Comparison of ENCODE assay signal across 1 cellular context in genomic region chr10:6164271-6165095, GRCh38.
A peak's percentile ranks its signal among the peaks of the same experiment; 100 is the strongest.
TF ChIP-seq lines count a peak whose summit lies in the region.

No MANE protein-coding gene starts in this region.

TF ChIP-seq in K562, 482 proteins besides CTCF, POLR2A, EP300 and RAD21 (continued from another document and continues in another):
- TF ChIP-seq, protein P1, sequence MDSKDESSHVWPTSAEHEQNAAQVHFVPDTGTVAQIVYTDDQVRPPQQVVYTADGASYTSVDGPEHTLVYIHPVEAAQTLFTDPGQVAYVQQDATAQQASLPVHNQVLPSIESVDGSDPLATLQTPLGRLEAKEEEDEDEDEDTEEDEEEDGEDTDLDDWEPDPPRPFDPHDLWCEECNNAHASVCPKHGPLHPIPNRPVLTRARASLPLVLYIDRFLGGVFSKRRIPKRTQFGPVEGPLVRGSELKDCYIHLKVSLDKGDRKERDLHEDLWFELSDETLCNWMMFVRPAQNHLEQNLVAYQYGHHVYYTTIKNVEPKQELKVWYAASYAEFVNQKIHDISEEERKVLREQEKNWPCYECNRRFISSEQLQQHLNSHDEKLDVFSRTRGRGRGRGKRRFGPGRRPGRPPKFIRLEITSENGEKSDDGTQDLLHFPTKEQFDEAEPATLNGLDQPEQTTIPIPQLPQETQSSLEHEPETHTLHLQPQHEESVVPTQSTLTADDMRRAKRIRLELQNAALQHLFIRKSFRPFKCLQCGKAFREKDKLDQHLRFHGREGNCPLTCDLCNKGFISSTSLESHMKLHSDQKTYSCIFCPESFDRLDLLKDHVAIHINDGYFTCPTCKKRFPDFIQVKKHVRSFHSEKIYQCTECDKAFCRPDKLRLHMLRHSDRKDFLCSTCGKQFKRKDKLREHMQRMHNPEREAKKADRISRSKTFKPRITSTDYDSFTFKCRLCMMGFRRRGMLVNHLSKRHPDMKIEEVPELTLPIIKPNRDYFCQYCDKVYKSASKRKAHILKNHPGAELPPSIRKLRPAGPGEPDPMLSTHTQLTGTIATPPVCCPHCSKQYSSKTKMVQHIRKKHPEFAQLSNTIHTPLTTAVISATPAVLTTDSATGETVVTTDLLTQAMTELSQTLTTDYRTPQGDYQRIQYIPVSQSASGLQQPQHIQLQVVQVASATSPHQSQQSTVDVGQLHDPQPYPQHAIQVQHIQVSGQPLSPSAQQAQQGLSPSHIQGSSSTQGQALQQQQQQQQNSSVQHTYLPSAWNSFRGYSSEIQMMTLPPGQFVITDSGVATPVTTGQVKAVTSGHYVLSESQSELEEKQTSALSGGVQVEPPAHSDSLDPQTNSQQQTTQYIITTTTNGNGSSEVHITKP (IDR thresholded peaks at IDR 0.05; ENCODE audit: partially characterized antibody), result peak; percentile 86
- no peak for TF ChIP-seq NR2F6 (CRISPR knock-in tag; IDR thresholded peaks at IDR 0.05)
- TF ChIP-seq DPF2 (IDR thresholded peaks at IDR 0.05), result peak; percentile 33; the same call in 1 of the 2 replicates
- TF ChIP-seq STAT5A (IDR thresholded peaks at IDR 0.05; ENCODE audit: borderline replicate concordance, low read length), result no peak
- no peak for TF ChIP-seq SNIP1 (IDR thresholded peaks at IDR 0.05; ENCODE audit: low read depth)
- TF ChIP-seq NR2C1 (IDR thresholded peaks at IDR 0.05), result no peak
- 0 out of 2 replicates have a peak, but pooled peaks have one; percentile 6 for TF ChIP-seq NR2C1 (tag; IDR thresholded peaks at IDR 0.05)
- no peak for TF ChIP-seq RHOXF2B (CRISPR knock-in tag; conservative IDR thresholded peaks at IDR 0.05)
- TF ChIP-seq BRD9 (IDR thresholded peaks at IDR 0.05; ENCODE audit: low read depth, partially characterized antibody), result no peak
- no peak for TF ChIP-seq BHLHE40 (IDR thresholded peaks at IDR 0.05; ENCODE audit: low read length)
- no peak for TF ChIP-seq FOXM1 (IDR thresholded peaks at IDR 0.05; ENCODE audit: low read depth)
- no peak for TF ChIP-seq FOXM1 (CRISPR knock-in tag; IDR thresholded peaks at IDR 0.05; ENCODE audit: low read depth)
- no peak for TF ChIP-seq ZNF133 (CRISPR knock-in tag; IDR thresholded peaks at IDR 0.05)
- no peak for TF ChIP-seq RBM14 (IDR thresholded peaks at IDR 0.05; ENCODE audit: borderline replicate concordance, insufficient read depth, low read depth, low read length)
- no peak for TF ChIP-seq HBP1 (CRISPR knock-in tag; IDR thresholded peaks at IDR 0.05)
- TF ChIP-seq ZNF311 (CRISPR knock-in tag; IDR thresholded peaks at IDR 0.05), result no peak
- TF ChIP-seq ZNF551 (CRISPR knock-in tag; IDR thresholded peaks at IDR 0.05), result no peak
- no peak for TF ChIP-seq ATF3 (IDR thresholded peaks at IDR 0.05)
- no peak for TF ChIP-seq ATF3 (CRISPR knock-in tag; conservative IDR thresholded peaks at IDR 0.05)
- no peak for TF ChIP-seq EZH2 (IDR thresholded peaks at IDR 0.05; ENCODE audit: borderline replicate concordance, low read depth, low read length)
- TF ChIP-seq PTTG1 (tag; IDR thresholded peaks at IDR 0.05; ENCODE audit: low read depth), result no peak
- TF ChIP-seq PCBP2 (IDR thresholded peaks at IDR 0.05; ENCODE audit: low read depth, low read length, poor library complexity, severe bottlenecking), result no peak
- no peak for TF ChIP-seq SMAD2 (IDR thresholded peaks at IDR 0.05; ENCODE audit: low read depth, low read length)
- 0 out of 2 replicates have a peak, but pooled peaks have one; percentile 35 for TF ChIP-seq SMAD4 (CRISPR knock-in tag; conservative IDR thresholded peaks at IDR 0.05)
- no peak for TF ChIP-seq NKRF (IDR thresholded peaks at IDR 0.05; ENCODE audit: borderline replicate concordance)
- TF ChIP-seq KLF16 (IDR thresholded peaks at IDR 0.05), result no peak
- TF ChIP-seq HDAC2 (IDR thresholded peaks at IDR 0.05), result 0 out of 2 replicates have a peak, but pooled peaks have one; percentile 22
- no peak for TF ChIP-seq ZNF655 (CRISPR knock-in tag; IDR thresholded peaks at IDR 0.05)
- no peak for TF ChIP-seq NFIX (CRISPR knock-in tag; IDR thresholded peaks at IDR 0.05; ENCODE audit: low read depth)
- no peak for TF ChIP-seq ZNF143 (CRISPR knock-in tag; IDR thresholded peaks at IDR 0.05)
- TF ChIP-seq ZFP1 (CRISPR knock-in tag; IDR thresholded peaks at IDR 0.05), result no peak
- TF ChIP-seq WHSC1 (IDR thresholded peaks at IDR 0.05; ENCODE audit: low read length), result no peak
- no peak for TF ChIP-seq ZNF512 (tag; IDR thresholded peaks at IDR 0.05)
- peak; percentile 52; the same call in 1 of the 2 replicates for TF ChIP-seq CBFA2T3 (IDR thresholded peaks at IDR 0.05)
- TF ChIP-seq POLR3A (IDR thresholded peaks at IDR 0.05; ENCODE audit: borderline replicate concordance, extremely low read depth, insufficient read depth, insufficient read length), result no peak
- no peak for TF ChIP-seq PHF20 (IDR thresholded peaks at IDR 0.05; ENCODE audit: partially characterized antibody)
- TF ChIP-seq CBFA2T2 (conservative IDR thresholded peaks at IDR 0.05), result no peak
- TF ChIP-seq, protein P2, sequence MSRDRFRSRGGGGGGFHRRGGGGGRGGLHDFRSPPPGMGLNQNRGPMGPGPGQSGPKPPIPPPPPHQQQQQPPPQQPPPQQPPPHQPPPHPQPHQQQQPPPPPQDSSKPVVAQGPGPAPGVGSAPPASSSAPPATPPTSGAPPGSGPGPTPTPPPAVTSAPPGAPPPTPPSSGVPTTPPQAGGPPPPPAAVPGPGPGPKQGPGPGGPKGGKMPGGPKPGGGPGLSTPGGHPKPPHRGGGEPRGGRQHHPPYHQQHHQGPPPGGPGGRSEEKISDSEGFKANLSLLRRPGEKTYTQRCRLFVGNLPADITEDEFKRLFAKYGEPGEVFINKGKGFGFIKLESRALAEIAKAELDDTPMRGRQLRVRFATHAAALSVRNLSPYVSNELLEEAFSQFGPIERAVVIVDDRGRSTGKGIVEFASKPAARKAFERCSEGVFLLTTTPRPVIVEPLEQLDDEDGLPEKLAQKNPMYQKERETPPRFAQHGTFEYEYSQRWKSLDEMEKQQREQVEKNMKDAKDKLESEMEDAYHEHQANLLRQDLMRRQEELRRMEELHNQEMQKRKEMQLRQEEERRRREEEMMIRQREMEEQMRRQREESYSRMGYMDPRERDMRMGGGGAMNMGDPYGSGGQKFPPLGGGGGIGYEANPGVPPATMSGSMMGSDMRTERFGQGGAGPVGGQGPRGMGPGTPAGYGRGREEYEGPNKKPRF (IDR thresholded peaks at IDR 0.05; ENCODE audit: low read depth, low read length), result no peak
- TF ChIP-seq BMI1 (IDR thresholded peaks at IDR 0.05; ENCODE audit: low read length), result no peak
- TF ChIP-seq SRSF3 (IDR thresholded peaks at IDR 0.05; ENCODE audit: insufficient read depth, low read length), result no peak
- no peak for TF ChIP-seq CBFB (CRISPR knock-in tag; IDR thresholded peaks at IDR 0.05)
- no peak for TF ChIP-seq SETDB1 (IDR thresholded peaks at IDR 0.05; ENCODE audit: low read length)
- TF ChIP-seq, protein P3, sequence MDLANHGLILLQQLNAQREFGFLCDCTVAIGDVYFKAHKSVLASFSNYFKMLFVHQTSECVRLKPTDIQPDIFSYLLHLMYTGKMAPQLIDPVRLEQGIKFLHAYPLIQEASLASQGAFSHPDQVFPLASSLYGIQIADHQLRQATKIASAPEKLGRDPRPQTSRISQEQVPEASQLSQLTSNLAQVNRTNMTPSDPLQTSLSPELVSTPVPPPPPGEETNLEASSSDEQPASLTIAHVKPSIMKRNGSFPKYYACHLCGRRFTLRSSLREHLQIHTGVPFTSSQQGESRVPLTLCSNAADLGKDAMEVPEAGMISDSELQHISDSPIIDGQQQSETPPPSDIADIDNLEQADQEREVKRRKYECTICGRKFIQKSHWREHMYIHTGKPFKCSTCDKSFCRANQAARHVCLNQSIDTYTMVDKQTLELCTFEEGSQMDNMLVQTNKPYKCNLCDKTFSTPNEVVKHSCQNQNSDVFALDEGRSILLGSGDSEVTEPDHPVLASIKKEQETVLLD (IDR thresholded peaks at IDR 0.05), result 0 out of 2 replicates have a peak, but pooled peaks have one; percentile 18
- no peak for TF ChIP-seq FOSL1 (tag; conservative IDR thresholded peaks at IDR 0.05)
- TF ChIP-seq SIN3B (IDR thresholded peaks at IDR 0.05; ENCODE audit: low read depth), result no peak
- TF ChIP-seq HMGN3 (IDR thresholded peaks at IDR 0.05; ENCODE audit: borderline replicate concordance, extremely low read depth, insufficient read length, low read depth, low read length), result no peak
- no peak for TF ChIP-seq SNRNP70 (optimal IDR thresholded peaks at IDR 0.05; ENCODE audit: low read depth, low read length)
- 0 out of 2 replicates have a peak, but pooled peaks have one; percentile 6 for TF ChIP-seq GATA2 (CRISPR knock-in tag; IDR thresholded peaks at IDR 0.05)
- no peak for TF ChIP-seq AFF4 (CRISPR knock-in tag; IDR thresholded peaks at IDR 0.05)
- TF ChIP-seq TCFL5 (CRISPR knock-in tag; conservative IDR thresholded peaks at IDR 0.05), result no peak
- TF ChIP-seq ATF7 (IDR thresholded peaks at IDR 0.05), result 0 out of 2 replicates have a peak, but pooled peaks have one; percentile 24
